In the genomic region with DNA sequence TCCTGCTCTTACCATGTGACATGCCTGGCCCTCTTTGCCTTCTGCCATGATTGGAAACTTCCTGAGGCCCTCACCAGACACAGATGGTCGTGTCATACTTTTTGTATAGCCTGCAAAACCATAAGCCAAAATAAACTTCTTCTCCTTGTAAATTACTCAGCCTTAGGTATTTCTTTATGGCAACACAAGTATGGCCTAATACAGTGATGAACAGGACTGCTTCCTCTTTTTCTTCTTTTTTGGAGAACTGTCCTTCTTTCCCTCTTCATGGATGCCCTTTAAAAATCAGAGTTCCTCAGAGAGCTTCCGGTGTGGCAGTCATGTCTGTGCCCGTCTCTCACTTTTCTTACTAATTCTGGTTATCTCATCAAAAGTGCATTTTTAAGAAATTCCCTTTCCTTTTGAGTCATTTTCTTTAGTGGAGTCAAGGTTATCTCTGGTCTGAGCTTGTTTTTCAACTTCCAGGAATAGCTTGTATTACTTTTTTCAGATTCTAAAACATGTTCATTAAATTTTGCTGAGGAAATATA, we compare ENCODE assay signal across 9 cellular contexts. TPM values are rescaled to one million over a fixed set of nuclear protein-coding genes. Genes with fewer than 3 reads are reported as not detected.
A peak's percentile ranks its signal among the peaks of the same experiment; 100 is the strongest.
DNase-seq lines count a peak whose midpoint lies in the region; ATAC-seq and TF ChIP-seq lines count a peak whose summit lies in the region.
"Had no signal": no experiment of that assay in that cellular context is flagged by ENCODE, and none has a peak within 500 bp of the region (broad histone marks: within the 10 kb centered on the region; RNA-seq: fewer than 3 reads in every experiment).

No MANE protein-coding gene starts in this region.

- H3K9me3 Mint-ChIP-seq in activated CD4-positive, alpha-beta T cell treated with anti-CD3 and anti-CD28 coated beads, Interleukin-2, amount 10 ng/mL, durations not matched to agents 7 days and 5 days = peaks cover 5% of the 10 kb centered on the region
- H3K9me3 Mint-ChIP-seq in dendritic cell treated with granulocyte-macrophage colony-stimulating factor and Interleukin-4, amounts not matched to agents 40 ng/mL and 50 ng/mL, for 4 days = peaks cover 14% of the 10 kb centered on the region
- H3K9me3 Mint-ChIP-seq in progenitor cell of endocrine pancreas (ENCODE audit: low read depth) = peaks cover 4% of the 10 kb centered on the region

- peaks cover 7% of the 10 kb centered on the region for H3K36me3 Mint-ChIP-seq in activated CD4-positive, alpha-beta T cell treated with anti-CD3 and anti-CD28 coated beads, Interleukin-2, amount 10 ng/mL, durations not matched to agents 7 days and 5 days (ENCODE audit: low read depth)
- H3K36me3 Mint-ChIP-seq in dendritic cell treated with granulocyte-macrophage colony-stimulating factor and Interleukin-4, amounts not matched to agents 40 ng/mL and 50 ng/mL, for 4 days (ENCODE audit: low read depth) = peaks cover 6% of the 10 kb centered on the region
- H3K36me3 Mint-ChIP-seq in progenitor cell of endocrine pancreas (ENCODE audit: insufficient read depth) = no peaks in the 10 kb centered on the region

- H3K4me1 Mint-ChIP-seq in activated CD4-positive, alpha-beta T cell treated with anti-CD3 and anti-CD28 coated beads, Interleukin-2, amount 10 ng/mL, durations not matched to agents 7 days and 5 days = peaks cover 19% of the 10 kb centered on the region
- H3K4me1 Mint-ChIP-seq in dendritic cell treated with granulocyte-macrophage colony-stimulating factor and Interleukin-4, amounts not matched to agents 40 ng/mL and 50 ng/mL, for 4 days (ENCODE audit: low read depth) = peaks cover 62% of the 10 kb centered on the region
- peaks cover 14% of the 10 kb centered on the region for H3K4me1 Mint-ChIP-seq in progenitor cell of endocrine pancreas (ENCODE audit: low read depth)

- no peak overlapping the region for H3K4me3 Mint-ChIP-seq in activated CD4-positive, alpha-beta T cell treated with anti-CD3 and anti-CD28 coated beads, Interleukin-2, amount 10 ng/mL, durations not matched to agents 7 days and 5 days
- no peak overlapping the region for H3K4me3 Mint-ChIP-seq in dendritic cell treated with granulocyte-macrophage colony-stimulating factor and Interleukin-4, amounts not matched to agents 40 ng/mL and 50 ng/mL, for 4 days
- H3K4me3 Mint-ChIP-seq in progenitor cell of endocrine pancreas (ENCODE audit: low read depth) = no peak overlapping the region

- POLR2A ChIA-PET in activated CD4-positive, alpha-beta T cell treated with anti-CD3 and anti-CD28 coated beads, Interleukin-2, amount 10 ng/mL, durations not matched to agents 7 days and 5 days (lab: Charles Lee) = no interaction called here

- TF ChIP-seq CTCF in progenitor cell of endocrine pancreas (IDR thresholded peaks at IDR 0.05; ENCODE audit: unreplicated experiment) = no peak

- peak overlapping the region; percentile 48 for H3K27ac Mint-ChIP-seq in activated CD4-positive, alpha-beta T cell treated with anti-CD3 and anti-CD28 coated beads, Interleukin-2, amount 10 ng/mL, durations not matched to agents 7 days and 5 days
- peak overlapping the region; percentile 70 for H3K27ac Mint-ChIP-seq in dendritic cell treated with granulocyte-macrophage colony-stimulating factor and Interleukin-4, amounts not matched to agents 40 ng/mL and 50 ng/mL, for 4 days
- H3K27ac Mint-ChIP-seq in progenitor cell of endocrine pancreas = no peak overlapping the region

- DNase-seq in activated CD4-positive, alpha-beta T cell treated with anti-CD3 and anti-CD28 coated beads, Interleukin-2, amount 10 ng/mL, durations not matched to agents 7 days and 5 days = no peak
- no peak for DNase-seq in activated CD4-positive, alpha-beta T cell treated with anti-CD3 and anti-CD28 coated beads, Interleukin-2, amount 50 U/mL, for 4 hours
- DNase-seq in RPMI7951 (ENCODE audit: low read depth) (peak; percentile 23), sciatic nerve (ENCODE audit: low spot score) (no peak), middle frontal gyrus (ENCODE audit: extremely low spot score, low spot score) (no peak), progenitor cell of endocrine pancreas (ENCODE audit: low spot score, unreplicated experiment) (no peak)

- peaks cover 4% of the 10 kb centered on the region for H3K27me3 Mint-ChIP-seq in activated CD4-positive, alpha-beta T cell treated with anti-CD3 and anti-CD28 coated beads, Interleukin-2, amount 10 ng/mL, durations not matched to agents 7 days and 5 days
- H3K27me3 Mint-ChIP-seq in dendritic cell treated with granulocyte-macrophage colony-stimulating factor and Interleukin-4, amounts not matched to agents 40 ng/mL and 50 ng/mL, for 4 days = no peaks in the 10 kb centered on the region
- peaks cover 18% of the 10 kb centered on the region for H3K27me3 Mint-ChIP-seq in progenitor cell of endocrine pancreas

- intact Hi-C loops in dendritic cell treated with granulocyte-macrophage colony-stimulating factor and Interleukin-4, amounts not matched to agents 40 ng/mL and 50 ng/mL, for 4 days (cut with micrococcal nuclease) = no loop called here
- intact Hi-C loops in sciatic nerve (cut with DNase I) = no loop called here

- CTCF ChIA-PET in activated CD4-positive, alpha-beta T cell treated with anti-CD3 and anti-CD28 coated beads, Interleukin-2, amount 10 ng/mL, durations not matched to agents 7 days and 5 days (lab: Charles Lee) = interaction anchor here (1.1 kb wide), 1 partner anchor 10 kb away, joined by 4 read pairs; no protein-coding TSS in a partner anchor

- ATAC-seq in sciatic nerve (peak; percentile 30), GM19023 (IDR thresholded peaks at IDR 0.05; ENCODE audit: unreplicated experiment) (no peak)
- ATAC-seq: Panc1 had no signal

RNA-seq across cellular contexts. Expression of a gene that starts 9.2 kb away (rescaled TPM):
- total RNA-seq in activated CD4-positive, alpha-beta T cell treated with anti-CD3 and anti-CD28 coated beads, Interleukin-2, amount 10 ng/mL, durations not matched to agents 7 days and 5 days = under 1 TPM; 0.17 to 0.21 TPM
- total RNA-seq in RPMI7951 (2014; rRNA removed; shearing (Covaris generic)) = 1.9 and 2.3 TPM in 2 replicates
- total RNA-seq in sciatic nerve (0.18 TPM), progenitor cell of endocrine pancreas (0.12 TPM in 1 of 2 replicates, not detected in the other)

RNA-seq across cellular contexts. Expression of a gene that starts 29.1 kb away (rescaled TPM):
- total RNA-seq in activated CD4-positive, alpha-beta T cell treated with anti-CD3 and anti-CD28 coated beads, Interleukin-2, amount 10 ng/mL, durations not matched to agents 7 days and 5 days = 10 to 100 TPM; 59.1 to 78.1 TPM
- total RNA-seq in RPMI7951 (2014; rRNA removed; shearing (Covaris generic)) = 47.1 and 61.9 TPM in 2 replicates
- total RNA-seq in sciatic nerve (0.62 TPM), progenitor cell of endocrine pancreas (10.3 and 11.5 TPM in 2 replicates)

RNA-seq across cellular contexts. Expression of a gene that starts 43.1 kb away (rescaled TPM):
- total RNA-seq in activated CD4-positive, alpha-beta T cell treated with anti-CD3 and anti-CD28 coated beads, Interleukin-2, amount 10 ng/mL, durations not matched to agents 7 days and 5 days = not detected
- 57.5 and 71.6 TPM in 2 replicates for total RNA-seq in RPMI7951 (2014; rRNA removed; shearing (Covaris generic))
- total RNA-seq in sciatic nerve = 23.6 TPM
- not detected in 2 replicates for total RNA-seq in progenitor cell of endocrine pancreas

Comparison
In these comparisons a context has a peak if more than half of its experiments do, and no peak if none do; other contexts are left out.
1. RNA of a gene that starts 43.1 kb away (total RNA-seq): 57.5 to 71.6 TPM in RPMI7951 and 23.6 TPM in sciatic nerve (single experiment); not detected in activated CD4-positive, alpha-beta T cell treated with anti-CD3 and anti-CD28 coated beads, Interleukin-2, amount 10 ng/mL, durations not matched to agents 7 days and 5 days and not detected in progenitor cell of endocrine pancreas; every median in the first group is over 10 times any median in the second.